Comparison of ENCODE assay signal across 8 cellular contexts in genomic region chr2:17538022-17538843, GRCh38. TPM values are rescaled to one million over a fixed set of nuclear protein-coding genes. Genes with fewer than 3 reads are reported as not detected.
DNase-seq lines count a peak whose midpoint lies in the region; ATAC-seq and TF ChIP-seq lines count a peak whose summit lies in the region.

No MANE protein-coding gene starts in this region.

- POLR2A ChIA-PET in AG04450 (lab: Yijun Ruan, JAX): no interaction called here

- CTCF ChIA-PET in AG04450 (lab: Charles Lee): interaction anchor here (1.6 to 3.8 kb wide), 3 partner anchors 108 to 228 kb away, joined by 9 to 30 read pairs (median 11); no protein-coding TSS in a partner anchor

- intact Hi-C loops in left cardiac atrium (cut with DNase I): loop anchor here in 1 of 2 donors (2.0 kb wide), 1 partner anchor 61 kb away; no protein-coding TSS in a partner anchor

- H3K4me3 ChIP-seq in AG04450 (ENCODE audit: low read depth, low read length) (peak overlapping the region; percentile 65), SJCRH30 (peak overlapping the region; percentile 39), skeletal muscle tissue (ENCODE audit: low read length in 3 of 3) (peak overlapping the region; percentile 76 to 83 (median 82))

- ATAC-seq in GM21619 (IDR thresholded peaks at IDR 0.05; ENCODE audit: unreplicated experiment) (peak; percentile 20), left cardiac atrium (peak; percentile 5 to 6)

- DNase-seq in AG04450 (ENCODE audit: low read depth, low spot score): no peak
- peak in 1 of 2 experiments; percentile 13 for DNase-seq in SJCRH30
- DNase-seq in left cardiac atrium: no peak
- no peak for DNase-seq in stimulated activated CD4-positive, alpha-beta T cell treated with anti-CD3 and anti-CD28 coated beads, Interleukin-4, amount 100 ng/mL, for 4 hours
- DNase-seq in NCI-H146 treated with DMSO at 0.1 percent for 48 hours (lab: John Stamatoyannopoulos, UW; ENCODE audit: unreplicated experiment): no peak
- DNase-seq in NCI-H1930 (lab: John Stamatoyannopoulos, UW): no peak

- H3K4me1 ChIP-seq in SJCRH30 (no peaks in the 10 kb centered on the region), skeletal muscle tissue (ENCODE audit: control insufficient read depth in 3 of 3, insufficient read depth in 3 of 3, low read length in 3 of 3) (peaks cover 17 to 24% (median 22%) of the 10 kb centered on the region in 3 donors)

- no peak overlapping the region for H3K27ac ChIP-seq in AG04450 (ENCODE audit: low read depth, low read length)
- H3K27ac ChIP-seq in SJCRH30: no peak overlapping the region
- H3K27ac ChIP-seq in skeletal muscle tissue (ENCODE audit: low read depth, low read length): no peak overlapping the region

- H3K27me3 ChIP-seq in AG04450 (ENCODE audit: control insufficient read depth, insufficient read depth, low read length) (peaks cover 17% of the 10 kb centered on the region), SJCRH30 (peaks cover 7% of the 10 kb centered on the region), skeletal muscle tissue (ENCODE audit: control insufficient read depth in 3 of 3, insufficient read depth in 3 of 3, low read length in 3 of 3) (peaks cover 8 to 51% (median 10%) of the 10 kb centered on the region in 3 donors)

- H3K9me3 ChIP-seq in AG04450 (ENCODE audit: control insufficient read depth, insufficient read depth, low read length): no peaks in the 10 kb centered on the region
- H3K9me3 ChIP-seq in SJCRH30 (replicated peaks): no peaks in the 10 kb centered on the region
- no peaks in the 10 kb centered on the region for H3K9me3 ChIP-seq in skeletal muscle tissue (ENCODE audit: control insufficient read depth in 3 of 3, low read length in 3 of 3)

- no peak for TF ChIP-seq CTCF in AG04450 (IDR thresholded peaks at IDR 0.05; ENCODE audit: low read depth, low read length)

- H3K36me3 ChIP-seq in SJCRH30 (no peaks in the 10 kb centered on the region), skeletal muscle tissue (ENCODE audit: control insufficient read depth in 3 of 3, insufficient read depth in 3 of 3, low read length in 3 of 3) (no peaks in the 10 kb centered on the region)

- peak overlapping the region; percentile 57 to 82 (median 68) for H3K9ac ChIP-seq in skeletal muscle tissue (ENCODE audit: low read depth in 1 of 3, low read length in 3 of 3)

RNA-seq across cellular contexts. Expression of gene VSNL1, which starts 2.3 kb away (rescaled TPM):
- polyA plus RNA-seq in AG04450 (2011; rRNA removed): 0.77 and 0.86 TPM in 2 replicates
- polyA minus RNA-seq in AG04450 (2011; rRNA and poly(A)+ RNA removed): 0.28 and 0.39 TPM in 2 replicates
- not detected in 2 replicates for total RNA-seq in SJCRH30 (2014; rRNA removed; shearing (Covaris generic))
- 10 to 100 TPM; 25.2 to 26.6 TPM for total RNA-seq in left cardiac atrium
- total RNA-seq in skeletal muscle tissue: 2.1 TPM

RNA-seq across cellular contexts. Expression of gene RAD51AP2, which starts 20.0 kb away (rescaled TPM):
- polyA plus RNA-seq in AG04450 (2011; rRNA removed): not detected in 2 replicates
- not detected in 2 replicates for polyA minus RNA-seq in AG04450 (2011; rRNA and poly(A)+ RNA removed)
- total RNA-seq in SJCRH30 (2014; rRNA removed; shearing (Covaris generic)): 0.02 TPM in 1 of 2 replicates, not detected in the other
- total RNA-seq in left cardiac atrium: under 1 TPM; 0.16 to 0.18 TPM
- not detected for total RNA-seq in skeletal muscle tissue
